ENCODE assay signal across 10 cellular contexts in the genomic region with DNA sequence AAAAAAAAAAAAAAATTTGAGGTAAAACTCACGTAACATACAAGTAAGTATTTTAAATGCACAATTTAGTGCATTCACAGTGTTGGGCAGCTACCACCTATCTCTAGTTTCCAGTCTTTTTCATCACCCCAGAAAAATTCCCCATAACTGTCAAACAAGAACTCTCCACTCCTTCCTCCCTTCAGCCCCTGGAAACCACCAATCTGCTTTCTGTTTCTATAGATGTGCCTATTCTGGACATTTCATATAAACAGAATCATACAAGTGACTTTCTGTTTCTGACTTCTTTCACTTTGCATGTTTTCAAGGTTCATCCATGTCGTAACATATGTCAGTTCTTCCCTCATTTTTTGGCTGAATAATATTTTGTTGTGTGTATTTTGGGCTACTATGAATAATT. TPM values are rescaled to one million over a fixed set of nuclear protein-coding genes. Genes with fewer than 3 reads are reported as not detected.
DNase-seq lines count a peak whose midpoint lies in the region; ATAC-seq and TF ChIP-seq lines count a peak whose summit lies in the region.
"Had no signal": no experiment of that assay in that cellular context is flagged by ENCODE, and none has a peak within 500 bp of the region (broad histone marks: within the 10 kb centered on the region; RNA-seq: fewer than 3 reads in every experiment).

No MANE protein-coding gene starts in this region.

- intact Hi-C loops in left colon (cut with DNase I, micrococcal nuclease) = no loop called here

- H3K36me3 ChIP-seq in WERI-Rb-1 = no peaks in the 10 kb centered on the region

- no peak for TF ChIP-seq CTCF in WERI-Rb-1 (IDR thresholded peaks at IDR 0.05; ENCODE audit: low read depth, low read length)

- DNase-seq in left colon (no peak), WERI-Rb-1 (no peak), hypothalamus (lab: John Stamatoyannopoulos, UW) (no peak), anterior cingulate cortex (lab: John Stamatoyannopoulos, UW) (no peak)
- DNase-seq: DMS79 treated with DMSO at 0.1 percent for 48 hours; dorsolateral prefrontal cortex; stimulated activated CD4-positive, alpha-beta T cell treated with anti-CD3 and anti-CD28 coated beads, Interleukin-12 subunit alpha, Interleukin-12 subunit beta, amount 100 ng/mL, for 4 hours had no signal

- no peak overlapping the region for H3K4me3 ChIP-seq in WERI-Rb-1 (ENCODE audit: low read depth, low read length)
- H3K4me3 ChIP-seq: dorsolateral prefrontal cortex had no signal

- no peaks in the 10 kb centered on the region for H3K27me3 ChIP-seq in WERI-Rb-1 (ENCODE audit: insufficient read depth, low read depth, severe bottlenecking)

- ATAC-seq in GM18519 (IDR thresholded peaks at IDR 0.05; ENCODE audit: low FRiP score, unreplicated experiment) = peak; percentile 59
- ATAC-seq in GM21619 (IDR thresholded peaks at IDR 0.05; ENCODE audit: unreplicated experiment) = peak; percentile 70
- ATAC-seq in HG03565 (IDR thresholded peaks at IDR 0.05; ENCODE audit: unreplicated experiment) = peak; percentile 83
- peak; percentile 27 for ATAC-seq in left colon

- H3K9me3 ChIP-seq in WERI-Rb-1 (ENCODE audit: severe bottlenecking) = peaks cover 13% of the 10 kb centered on the region

- H3K27ac ChIP-seq in WERI-Rb-1 = no peak overlapping the region
- H3K27ac ChIP-seq: dorsolateral prefrontal cortex had no signal

RNA-seq across cellular contexts. Expression of a gene that starts 24.9 kb away (rescaled TPM):
- 100 to 1,000 TPM; 158 to 274 TPM for total RNA-seq in left colon

Comparison
In these comparisons a context has a peak if more than half of its experiments do, and no peak if none do; other contexts are left out.
1. ATAC-seq: peak in every context shown above with its lines; median percentile 83 in HG03565; 70 in GM21619; 59 in GM18519; 27 in left colon.